Comparison of ENCODE assay signal across 8 cellular contexts in genomic region chr13:113209336-113209879, GRCh38. TPM values are rescaled to one million over a fixed set of nuclear protein-coding genes. Genes with fewer than 3 reads are reported as not detected.
DNase-seq lines count a peak whose midpoint lies in the region; ATAC-seq and TF ChIP-seq lines count a peak whose summit lies in the region.

TSS of gene CUL4A (plus strand) at chr13:113209613. CDS start at chr13:113209628, 15 bp downstream.

- peaks cover 45 to 63% (median 52%) of the 10 kb centered on the region in 4 donors for H3K4me1 Mint-ChIP-seq in CD4-positive, CD25-positive, alpha-beta regulatory T cell
- peaks cover 55% of the 10 kb centered on the region for H3K4me1 Mint-ChIP-seq in activated T-cell treated with anti-CD3 and anti-CD28 coated beads, Interleukin-2, amount 50 U/mL, for 4 hours (ENCODE audit: low read depth)
- H3K4me1 Mint-ChIP-seq in stimulated activated effector memory CD8-positive, alpha-beta T cell treated with anti-CD3 and anti-CD28 coated beads, Interleukin-12 subunit alpha, Interleukin-12 subunit beta, amount 100 ng/mL, for 72 hours = peaks cover 50% of the 10 kb centered on the region

- no peak for TF ChIP-seq POLR2A in esophagus muscularis mucosa (IDR thresholded peaks at IDR 0.05; ENCODE audit: low read depth)

- peak within 1 kb of the TSS; percentile 82 to 88 (median 87) for H3K27ac Mint-ChIP-seq in CD4-positive, CD25-positive, alpha-beta regulatory T cell
- peak within 1 kb of the TSS; percentile 72 for H3K27ac Mint-ChIP-seq in stimulated activated effector memory CD8-positive, alpha-beta T cell treated with anti-CD3 and anti-CD28 coated beads, Interleukin-12 subunit alpha, Interleukin-12 subunit beta, amount 100 ng/mL, for 72 hours

- H3K36me3 Mint-ChIP-seq in CD4-positive, CD25-positive, alpha-beta regulatory T cell = peaks cover 23% of the 10 kb centered on the region
- H3K36me3 Mint-ChIP-seq in activated T-cell treated with anti-CD3 and anti-CD28 coated beads, Interleukin-2, amount 50 U/mL, for 4 hours (ENCODE audit: insufficient read depth) = peaks cover 32% of the 10 kb centered on the region
- H3K36me3 Mint-ChIP-seq in stimulated activated effector memory CD8-positive, alpha-beta T cell treated with anti-CD3 and anti-CD28 coated beads, Interleukin-12 subunit alpha, Interleukin-12 subunit beta, amount 100 ng/mL, for 72 hours = peaks cover 45% of the 10 kb centered on the region

- no peaks in the 10 kb centered on the region for H3K27me3 Mint-ChIP-seq in CD4-positive, CD25-positive, alpha-beta regulatory T cell
- H3K27me3 Mint-ChIP-seq in activated T-cell treated with anti-CD3 and anti-CD28 coated beads, Interleukin-2, amount 50 U/mL, for 4 hours (ENCODE audit: low read depth) = no peaks in the 10 kb centered on the region

- no peak for TF ChIP-seq CTCF in esophagus muscularis mucosa (IDR thresholded peaks at IDR 0.05)

- H3K9me3 Mint-ChIP-seq in CD4-positive, CD25-positive, alpha-beta regulatory T cell = no peaks in the 10 kb centered on the region
- no peaks in the 10 kb centered on the region for H3K9me3 Mint-ChIP-seq in activated T-cell treated with anti-CD3 and anti-CD28 coated beads, Interleukin-2, amount 50 U/mL, for 4 hours
- no peaks in the 10 kb centered on the region for H3K9me3 Mint-ChIP-seq in stimulated activated effector memory CD8-positive, alpha-beta T cell treated with anti-CD3 and anti-CD28 coated beads, Interleukin-12 subunit alpha, Interleukin-12 subunit beta, amount 100 ng/mL, for 72 hours

- no peak for TF ChIP-seq EP300 in esophagus muscularis mucosa (IDR thresholded peaks at IDR 0.05)

- peak within 1 kb of the TSS; percentile 96 for H3K27ac ChIP-seq in CD4-positive, CD25-positive, alpha-beta regulatory T cell (ENCODE audit: insufficient read depth, low read length, poor library complexity, severe bottlenecking)
- H3K27ac ChIP-seq in esophagus muscularis mucosa (replicated peaks in 1 of 4) = peak within 1 kb of the TSS; percentile 99 to 100 (median 100)

- under 1% methylated on average over 32 of the region's 81 CpGs for WGBS in esophagus muscularis mucosa

- intact Hi-C loops in esophagus muscularis mucosa (cut with DNase I) = loop anchor here (2.0 to 5.0 kb wide), 2 partner anchors 55 to 88 kb away; partner anchors contain the start of gene LAMP1

- DNase-seq in CD4-positive, CD25-positive, alpha-beta regulatory T cell = peak; percentile 62 to 70 (median 62)
- DNase-seq in GM19238 (ENCODE audit: insufficient read length, low spot score) (peak; percentile 56), NOMO-1 treated with dmso at 0.1 percent for 144 hours (lab: John Stamatoyannopoulos, UW; ENCODE audit: unreplicated experiment) (peak; percentile 60), esophagus muscularis mucosa (ENCODE audit: extremely low spot score) (no peak), myocyte (ENCODE audit: low read depth) (peak; percentile 84)
- peak; percentile 63 for DNase-seq in activated T-cell treated with anti-CD3 and anti-CD28 coated beads, Interleukin-2, amount 50 U/mL, for 4 hours
- peak; percentile 53 to 66 for DNase-seq in stimulated activated effector memory CD8-positive, alpha-beta T cell treated with anti-CD3 and anti-CD28 coated beads, Interleukin-12 subunit alpha, Interleukin-12 subunit beta, amount 100 ng/mL, for 72 hours (ENCODE audit: low spot score in 2 of 2)

- peaks cover 72% of the 10 kb centered on the region for H3K4me1 ChIP-seq in CD4-positive, CD25-positive, alpha-beta regulatory T cell (ENCODE audit: control insufficient read depth, insufficient read depth, low read length, poor library complexity, severe bottlenecking)
- peaks cover 48 to 82% (median 80%) of the 10 kb centered on the region in 4 donors for H3K4me1 ChIP-seq in esophagus muscularis mucosa

- H3K4me3 Mint-ChIP-seq in CD4-positive, CD25-positive, alpha-beta regulatory T cell = peak within 1 kb of the TSS; percentile 90 to 97 (median 94)
- peak within 1 kb of the TSS; percentile 91 for H3K4me3 Mint-ChIP-seq in activated T-cell treated with anti-CD3 and anti-CD28 coated beads, Interleukin-2, amount 50 U/mL, for 4 hours
- peak within 1 kb of the TSS; percentile 88 for H3K4me3 Mint-ChIP-seq in stimulated activated effector memory CD8-positive, alpha-beta T cell treated with anti-CD3 and anti-CD28 coated beads, Interleukin-12 subunit alpha, Interleukin-12 subunit beta, amount 100 ng/mL, for 72 hours

- ATAC-seq in CD4-positive, CD25-positive, alpha-beta regulatory T cell (ENCODE audit: low read depth in 2 of 2) = peak; percentile 46 to 52
- ATAC-seq in HG03432 (IDR thresholded peaks at IDR 0.05; ENCODE audit: unreplicated experiment) = peak; percentile 53
- peak; percentile 69 to 72 for ATAC-seq in activated T-cell treated with anti-CD3 and anti-CD28 coated beads, Interleukin-2, amount 50 U/mL, for 4 hours
- peak; percentile 70 for ATAC-seq in stimulated activated effector memory CD8-positive, alpha-beta T cell treated with anti-CD3 and anti-CD28 coated beads, Interleukin-12 subunit alpha, Interleukin-12 subunit beta, amount 100 ng/mL, for 72 hours

- H3K36me3 ChIP-seq in CD4-positive, CD25-positive, alpha-beta regulatory T cell (ENCODE audit: control insufficient read depth, insufficient read depth, low read length) = peaks cover 8% of the 10 kb centered on the region
- peaks cover 0 to 29% (median 0%) of the 10 kb centered on the region in 4 donors for H3K36me3 ChIP-seq in esophagus muscularis mucosa

- H3K27me3 ChIP-seq in CD4-positive, CD25-positive, alpha-beta regulatory T cell (ENCODE audit: control insufficient read depth, insufficient read depth, low read length) = no peaks in the 10 kb centered on the region
- H3K27me3 ChIP-seq in esophagus muscularis mucosa = no peaks in the 10 kb centered on the region

- no peaks in the 10 kb centered on the region for H3K9me3 ChIP-seq in CD4-positive, CD25-positive, alpha-beta regulatory T cell (ENCODE audit: control insufficient read depth in 2 of 2, low read length in 2 of 2)
- no peaks in the 10 kb centered on the region for H3K9me3 ChIP-seq in esophagus muscularis mucosa

- peak within 1 kb of the TSS; percentile 95 for H3K4me3 ChIP-seq in CD4-positive, CD25-positive, alpha-beta regulatory T cell (ENCODE audit: low read depth, low read length)
- H3K4me3 ChIP-seq in esophagus muscularis mucosa = peak within 1 kb of the TSS; percentile 87 to 88 (median 88)

RNA-seq across cellular contexts. Expression of gene CUL4A, which starts in this region (rescaled TPM):
- total RNA-seq in CD4-positive, CD25-positive, alpha-beta regulatory T cell = 76.4 TPM
- polyA plus RNA-seq in CD4-positive, CD25-positive, alpha-beta regulatory T cell = 10 to 100 TPM; 46.5 to 54.7 (median 52.9) TPM
- total RNA-seq in activated T-cell treated with anti-CD3 and anti-CD28 coated beads, Interleukin-2, amount 50 U/mL, for 4 hours = 10 to 100 TPM; 85.5 to 89.8 (median 87.8) TPM
- total RNA-seq in esophagus muscularis mucosa (100 to 1,000 TPM in 3 of 4 donors, 10 to 100 TPM in 1; 93.4 to 154 (median 122) TPM), myocyte (108 and 130 TPM in 2 replicates)
- 52.7 TPM for polyA plus RNA-seq in myocyte (2012)
